Comparison of ENCODE assay signal across 9 cellular contexts in genomic region chr18:12309683-12310198, GRCh38. TPM values are rescaled to one million over a fixed set of nuclear protein-coding genes. Genes with fewer than 3 reads are reported as not detected.
DNase-seq lines count a peak whose midpoint lies in the region; ATAC-seq and TF ChIP-seq lines count a peak whose summit lies in the region.
"Had no signal": no experiment of that assay in that cellular context is flagged by ENCODE, and none has a peak within 500 bp of the region (broad histone marks: within the 10 kb centered on the region; RNA-seq: fewer than 3 reads in every experiment).

No MANE protein-coding gene starts in this region.

- H3K9ac ChIP-seq in skeletal muscle tissue (ENCODE audit: low read depth in 1 of 3, low read length in 3 of 3), result no peak overlapping the region

- peaks cover 38% of the 10 kb centered on the region for H3K4me1 ChIP-seq in GM23338 (ENCODE audit: insufficient read depth)
- H3K4me1 ChIP-seq in gastroesophageal sphincter, result peaks cover 0 to 77% (median 15%) of the 10 kb centered on the region in 3 donors
- H3K4me1 ChIP-seq in skeletal muscle tissue (ENCODE audit: control insufficient read depth in 3 of 3, insufficient read depth in 3 of 3, low read length in 3 of 3), result peaks cover 5 to 21% (median 17%) of the 10 kb centered on the region in 3 donors

- H3K9me2 ChIP-seq in GM23338 (ENCODE audit: insufficient read depth), result no peaks in the 10 kb centered on the region

- H3K4me1 Mint-ChIP-seq in GM23338, result peaks cover 40% of the 10 kb centered on the region

- no peak overlapping the region for H3K27ac ChIP-seq in GM23338 (ENCODE audit: low read depth)
- peak overlapping the region; percentile 89 to 100 (median 98) for H3K27ac ChIP-seq in gastroesophageal sphincter
- H3K27ac ChIP-seq in skeletal muscle tissue (ENCODE audit: low read depth, low read length), result peak overlapping the region; percentile 82

- peaks cover 44% of the 10 kb centered on the region for H3K36me3 Mint-ChIP-seq in GM23338 (ENCODE audit: low read depth)

- no peak for TF ChIP-seq CTCF in GM23338 (conservative IDR thresholded peaks at IDR 0.05; ENCODE audit: low read depth in 2 of 2)
- TF ChIP-seq CTCF in WI38 (IDR thresholded peaks at IDR 0.05; ENCODE audit: low read depth, low read length), result no peak
- TF ChIP-seq CTCF in gastroesophageal sphincter (IDR thresholded peaks at IDR 0.05), result no peak

- no peak overlapping the region for H2AFZ ChIP-seq in GM23338

- peaks cover 11% of the 10 kb centered on the region; the same call in 2 of the 3 replicates for H3K9me3 Mint-ChIP-seq in GM23338

- H4K20me1 ChIP-seq in GM23338 (replicated peaks; ENCODE audit: insufficient read depth), result peaks cover 8% of the 10 kb centered on the region; the same call in 1 of the 2 replicates

- TF ChIP-seq EP300 in gastroesophageal sphincter (IDR thresholded peaks at IDR 0.05), result no peak

- H3K4me2 ChIP-seq in GM23338, result peak overlapping the region; percentile 92

- 22 to 29% methylated on average over 3 to 7 of the region's 7 CpGs for WGBS in gastroesophageal sphincter (ENCODE audit: low coverage in 1 of 2), 2 donors

- peak overlapping the region; percentile 79 for H3K4me3 Mint-ChIP-seq in GM23338

- ATAC-seq in GM23338, result no peak
- no peak for ATAC-seq in gastroesophageal sphincter
- ATAC-seq: activated CD4-positive, alpha-beta T cell treated with anti-CD3 and anti-CD28 coated beads for 36 hours had no signal

- peaks cover 50% of the 10 kb centered on the region for H3K79me2 ChIP-seq in GM23338 (replicated peaks; ENCODE audit: insufficient read depth)

- H3K27me3 Mint-ChIP-seq in GM23338 (ENCODE audit: insufficient read depth, low read depth, poor library complexity), result peaks cover 35% of the 10 kb centered on the region

- H3K9me3 ChIP-seq in gastroesophageal sphincter (peaks cover 0 to 8% (median 0%) of the 10 kb centered on the region in 3 donors), skeletal muscle tissue (ENCODE audit: control insufficient read depth in 3 of 3, low read length in 3 of 3) (peaks cover 0 to 2% (median 0%) of the 10 kb centered on the region in 3 donors)

- H3F3A ChIP-seq in GM23338 (replicated peaks; ENCODE audit: low read depth), result peaks cover 23% of the 10 kb centered on the region

- peaks cover 27% of the 10 kb centered on the region for H3K36me3 ChIP-seq in GM23338 (ENCODE audit: insufficient read depth)
- peaks cover 0 to 37% of the 10 kb centered on the region in 2 donors for H3K36me3 ChIP-seq in gastroesophageal sphincter
- peaks cover 0 to 10% (median 2%) of the 10 kb centered on the region in 3 donors for H3K36me3 ChIP-seq in skeletal muscle tissue (ENCODE audit: control insufficient read depth in 3 of 3, insufficient read depth in 3 of 3, low read length in 3 of 3)

- DNase-seq in GM23338 (ENCODE audit: low spot score), result no peak
- DNase-seq in NCI-H2196 treated with DMSO at 0.1 percent for 48 hours (lab: John Stamatoyannopoulos, UW; ENCODE audit: unreplicated experiment), result no peak
- DNase-seq in cortex of kidney (lab: John Stamatoyannopoulos, UW), result no peak
- DNase-seq in NCI-H1417 (lab: John Stamatoyannopoulos, UW), result no peak
- no peak for DNase-seq in AG08396 (ENCODE audit: low spot score)
- DNase-seq: activated CD4-positive, alpha-beta T cell treated with anti-CD3 and anti-CD28 coated beads for 36 hours had no signal

- H3K4me3 ChIP-seq in GM23338, result peak overlapping the region; percentile 95
- H3K4me3 ChIP-seq in WI38 (ENCODE audit: low read depth, low read length), result peak overlapping the region; percentile 90
- peak overlapping the region; percentile 67 to 98 for H3K4me3 ChIP-seq in gastroesophageal sphincter
- H3K4me3 ChIP-seq in skeletal muscle tissue (ENCODE audit: low read length in 3 of 3), result peak overlapping the region in 2 of 3 donors; percentile 18 to 36

- H3K27ac Mint-ChIP-seq in GM23338, result no peak overlapping the region
- H3K27ac Mint-ChIP-seq: activated CD4-positive, alpha-beta T cell treated with anti-CD3 and anti-CD28 coated beads for 36 hours had no signal

- peaks cover 29% of the 10 kb centered on the region for H3K27me3 ChIP-seq in GM23338 (ENCODE audit: insufficient read depth)
- no peaks in the 10 kb centered on the region for H3K27me3 ChIP-seq in gastroesophageal sphincter
- H3K27me3 ChIP-seq in skeletal muscle tissue (ENCODE audit: control insufficient read depth in 3 of 3, insufficient read depth in 3 of 3, low read length in 3 of 3), result peaks cover 0 to 31% (median 21%) of the 10 kb centered on the region in 3 donors

- no peak for TF ChIP-seq POLR2A in gastroesophageal sphincter (IDR thresholded peaks at IDR 0.05)

TF ChIP-seq in GM23338, 12 proteins besides CTCF, POLR2A, EP300 and RAD21 (continues in another document):
- TF ChIP-seq ZNF114 (CRISPR knock-in tag; IDR thresholded peaks at IDR 0.05) (no peak), JUNB (IDR thresholded peaks at IDR 0.05; ENCODE audit: unreplicated experiment) (no peak), ZNF462 (CRISPR knock-in tag; IDR thresholded peaks at IDR 0.05) (no peak)

RNA-seq across cellular contexts. Expression of gene TUBB6, which starts 1.7 kb away (rescaled TPM):
- total RNA-seq in GM23338 (2014; rRNA removed; shearing (Covaris generic)), result 282 and 329 TPM in 2 replicates
- 136 and 148 TPM in 2 replicates for polyA plus RNA-seq in GM23338 (2016; fragmentation: Nextera tagmentation; extraction: Ambion mirVana)
- 100 to 1,000 TPM; 398 to 983 (median 654) TPM for total RNA-seq in gastroesophageal sphincter
- 499 TPM for total RNA-seq in skeletal muscle tissue

RNA-seq across cellular contexts. Expression of gene CIDEA, which starts 55.6 kb away (rescaled TPM):
- total RNA-seq in GM23338 (2014; rRNA removed; shearing (Covaris generic)), result not detected in 2 replicates
- 0.45 TPM in 1 of 2 replicates, not detected in the other for polyA plus RNA-seq in GM23338 (2016; fragmentation: Nextera tagmentation; extraction: Ambion mirVana)
- 1 to 10 TPM in 1 of 4 donors, under 1 TPM in 2, not detected in 1; 0.31 to 5.1 (median 0.59) TPM for total RNA-seq in gastroesophageal sphincter
- total RNA-seq in skeletal muscle tissue, result 2.1 TPM
- total RNA-seq: activated CD4-positive, alpha-beta T cell treated with anti-CD3 and anti-CD28 coated beads for 36 hours had no signal

Comparison
In these comparisons a context has a peak if more than half of its experiments do, and no peak if none do; other contexts are left out.
1. H3K4me3 ChIP-seq: peak in every context shown above with its lines; median percentile 95 in GM23338; 90 in WI38; 82 in gastroesophageal sphincter; 27 in skeletal muscle tissue.